ENCODE assay signal across 11 cellular contexts in genomic region chr21:46185717-46186116, GRCh38. TPM values are rescaled to one million over a fixed set of nuclear protein-coding genes. Genes with fewer than 3 reads are reported as not detected.
A peak's percentile ranks its signal among the peaks of the same experiment; 100 is the strongest.
DNase-seq lines count a peak whose midpoint lies in the region; ATAC-seq and TF ChIP-seq lines count a peak whose summit lies in the region.
"Had no signal": no experiment of that assay in that cellular context is flagged by ENCODE, and none has a peak within 500 bp of the region (broad histone marks: within the 10 kb centered on the region; RNA-seq: fewer than 3 reads in every experiment).

No MANE protein-coding gene starts in this region.

- H3K36me3 ChIP-seq in GM23248 (ENCODE audit: low read depth) (peaks cover 4% of the 10 kb centered on the region; the same call in 1 of the 2 replicates), endodermal cell (ENCODE audit: control insufficient read depth, insufficient read depth, low read length) (no peaks in the 10 kb centered on the region), gastrocnemius medialis (no peaks in the 10 kb centered on the region), upper lobe of right lung (peaks cover 7% of the 10 kb centered on the region)

- intact Hi-C loops in gastrocnemius medialis (cut with DNase I; ENCODE audit: low total_unique reads) (loop anchor here (5.0 kb wide), 1 partner anchor 137 kb away; the partner anchor contains the start of genes C21orf58 and PCNT), upper lobe of right lung (cut with DNase I) (no loop called here)

- H3K4me1 ChIP-seq in GM23248 (ENCODE audit: insufficient read depth) (peaks cover 17% of the 10 kb centered on the region), endodermal cell (ENCODE audit: control insufficient read depth, insufficient read depth, low read length) (no peaks in the 10 kb centered on the region), gastrocnemius medialis (peaks cover 31 to 35% of the 10 kb centered on the region in 2 donors), upper lobe of right lung (peaks cover 3% of the 10 kb centered on the region)

- no peak overlapping the region for H3K27ac Mint-ChIP-seq in endodermal cell

- no peaks in the 10 kb centered on the region for H3K79me2 ChIP-seq in GM23248 (ENCODE audit: insufficient read depth)

- no peak overlapping the region for H3K4me3 ChIP-seq in GM23248
- peak overlapping the region; percentile 99 for H3K4me3 ChIP-seq in endodermal cell (ENCODE audit: low read length)
- no peak overlapping the region for H3K4me3 ChIP-seq in gastrocnemius medialis
- no peak overlapping the region for H3K4me3 ChIP-seq in upper lobe of right lung

- DNase-seq in GM23248 (no peak), RPMI7951 (ENCODE audit: low read depth) (peak; percentile 10), endodermal cell (no peak), gastrocnemius medialis (no peak), upper lobe of right lung (no peak)
- DNase-seq: cortex of kidney, foreskin keratinocyte, left colon, NCI-H146 had no signal

- H3K9ac ChIP-seq in GM23248 = peak overlapping the region; percentile 58; the same call in 1 of the 2 replicates
- H3K9ac ChIP-seq in endodermal cell (ENCODE audit: extremely low read depth, low read length, poor library complexity, severe bottlenecking) = no peak overlapping the region

- WGBS in GM23248 (ENCODE audit: low coverage in 1 of 2, low lambda C conversion rate in 2 of 2, missing lambda C conversion rate in 2 of 2), 2 experiments = 79 to 80% methylated on average over 7 of the region's 7 CpGs
- WGBS in endodermal cell (ENCODE audit: insufficient coverage in 1 of 2, insufficient read length in 1 of 2), 2 experiments = 90 to 97% methylated on average over 7 of the region's 7 CpGs

- ATAC-seq in gastrocnemius medialis = no peak
- ATAC-seq in GM19035 (IDR thresholded peaks at IDR 0.05; ENCODE audit: unreplicated experiment) = no peak
- ATAC-seq in upper lobe of right lung = no peak
- ATAC-seq in GM18858 (IDR thresholded peaks at IDR 0.05; ENCODE audit: unreplicated experiment) = no peak

- no peaks in the 10 kb centered on the region for H3K27me3 ChIP-seq in GM23248 (replicated peaks; ENCODE audit: insufficient read depth)
- H3K27me3 ChIP-seq in endodermal cell (ENCODE audit: control insufficient read depth, insufficient read depth, low read length, poor library complexity, severe bottlenecking) = no peaks in the 10 kb centered on the region
- no peaks in the 10 kb centered on the region for H3K27me3 ChIP-seq in gastrocnemius medialis
- H3K27me3 ChIP-seq in upper lobe of right lung = no peaks in the 10 kb centered on the region
- H3K27me3 ChIP-seq: foreskin keratinocyte had no signal

- no peaks in the 10 kb centered on the region for H3K27me3 Mint-ChIP-seq in endodermal cell (ENCODE audit: insufficient read depth)

- H3K27ac ChIP-seq in GM23248 (no peak overlapping the region), endodermal cell (ENCODE audit: low read depth, low read length) (no peak overlapping the region), gastrocnemius medialis (peak overlapping the region in 3 of 4 donors; percentile 84 to 94 (median 87)), upper lobe of right lung (no peak overlapping the region)
- H3K27ac ChIP-seq: foreskin keratinocyte had no signal

- in situ Hi-C loops in GM23248 (cut with MboI) = no loop called here
- in situ Hi-C loops in gastrocnemius medialis (cut with MboI; ENCODE audit: low sequenced_read_pairs in 4 of 4) = no loop called here

- H3K4me1 Mint-ChIP-seq in endodermal cell = peaks cover 9% of the 10 kb centered on the region

- H3K9me3 ChIP-seq in GM23248 (ENCODE audit: low read depth) = no peaks in the 10 kb centered on the region
- H3K9me3 ChIP-seq in endodermal cell (ENCODE audit: control insufficient read depth, low read length) = no peaks in the 10 kb centered on the region
- H3K9me3 ChIP-seq in gastrocnemius medialis = no peaks in the 10 kb centered on the region
- no peaks in the 10 kb centered on the region for H3K9me3 ChIP-seq in upper lobe of right lung

- no peak for TF ChIP-seq CTCF in endodermal cell (conservative IDR thresholded peaks at IDR 0.05)
- no peak for TF ChIP-seq CTCF in gastrocnemius medialis (IDR thresholded peaks at IDR 0.05 in 4 of 5, conservative IDR thresholded peaks at IDR 0.05 in 1 of 5)
- no peak for TF ChIP-seq CTCF in upper lobe of right lung (IDR thresholded peaks at IDR 0.05)

- peak overlapping the region; percentile 88 for H3K4me3 Mint-ChIP-seq in endodermal cell

- H3K9me2 ChIP-seq in GM23248 (ENCODE audit: insufficient read depth) = no peaks in the 10 kb centered on the region

- H3F3A ChIP-seq in GM23248 (ENCODE audit: insufficient read depth) = peaks cover 12% of the 10 kb centered on the region

- no peak overlapping the region for H3K4me2 ChIP-seq in GM23248 (ENCODE audit: unreplicated experiment)

- peaks cover 18% of the 10 kb centered on the region for H3K36me3 Mint-ChIP-seq in endodermal cell (ENCODE audit: low read depth)

- H3K9me3 Mint-ChIP-seq in endodermal cell = no peaks in the 10 kb centered on the region

- peak overlapping the region; percentile 84 for H2AFZ ChIP-seq in GM23248

- no peaks in the 10 kb centered on the region for H4K20me1 ChIP-seq in GM23248 (ENCODE audit: insufficient read depth)

- TF ChIP-seq POLR2A in gastrocnemius medialis (IDR thresholded peaks at IDR 0.05) = no peak

RNA-seq across cellular contexts. Expression of gene SPATC1L, which starts 1.5 kb away (rescaled TPM):
- total RNA-seq in GM23248 (2014; rRNA removed; shearing (Covaris generic)) = 5.2 and 5.3 TPM in 2 replicates
- 15.2 and 15.7 TPM in 2 replicates for polyA plus RNA-seq in GM23248 (2016; fragmentation: Nextera tagmentation; extraction: Ambion mirVana)
- total RNA-seq in RPMI7951 (2014; rRNA removed; shearing (Covaris generic)) = 17.2 and 18.6 TPM in 2 replicates
- total RNA-seq in endodermal cell (10 to 100 TPM; 29.5 to 31.9 TPM), gastrocnemius medialis (10 to 100 TPM in 1 of 4 donors, 1 to 10 TPM in 3; 1.5 to 11.9 (median 3.0) TPM), upper lobe of right lung (4.7 TPM)
- 32.1 TPM for polyA plus RNA-seq in endodermal cell (2013, experiment 1 of 2)
- polyA plus RNA-seq in endodermal cell (2013, experiment 2 of 2) = 33.4 TPM

RNA-seq across cellular contexts. Expression of gene FTCD, which starts 30.3 kb away (rescaled TPM):
- not detected in 2 replicates for total RNA-seq in GM23248 (2014; rRNA removed; shearing (Covaris generic))
- polyA plus RNA-seq in GM23248 (2016; fragmentation: Nextera tagmentation; extraction: Ambion mirVana) = not detected in 2 replicates
- 0.20 and 0.36 TPM in 2 replicates for total RNA-seq in RPMI7951 (2014; rRNA removed; shearing (Covaris generic))
- total RNA-seq in endodermal cell (1 to 10 TPM; 3.5 to 4.6 TPM), gastrocnemius medialis (under 1 TPM in 2 of 4 donors, not detected in 2; 0.33 to 0.95 TPM), upper lobe of right lung (0.46 TPM)
- polyA plus RNA-seq in endodermal cell (2013, experiment 1 of 2) = 3.0 TPM
- polyA plus RNA-seq in endodermal cell (2013, experiment 2 of 2) = 1.0 TPM
- total RNA-seq: foreskin keratinocyte had no signal
- polyA plus RNA-seq: foreskin keratinocyte had no signal

RNA-seq across cellular contexts. Expression of gene LSS, which starts 42.9 kb away (rescaled TPM):
- total RNA-seq in GM23248 (2014; rRNA removed; shearing (Covaris generic)) = 41.1 and 45.7 TPM in 2 replicates
- 26.8 and 28.0 TPM in 2 replicates for polyA plus RNA-seq in GM23248 (2016; fragmentation: Nextera tagmentation; extraction: Ambion mirVana)
- 26.7 and 32.9 TPM in 2 replicates for total RNA-seq in RPMI7951 (2014; rRNA removed; shearing (Covaris generic))
- total RNA-seq in endodermal cell = 10 to 100 TPM; 56.7 to 85.2 TPM
- 101 TPM for polyA plus RNA-seq in endodermal cell (2013, experiment 1 of 2)
- polyA plus RNA-seq in endodermal cell (2013, experiment 2 of 2) = 100 TPM
- 10 to 100 TPM; 26.4 to 47.2 (median 32.7) TPM for total RNA-seq in gastrocnemius medialis
- total RNA-seq in upper lobe of right lung = 108 TPM

Comparison
In these comparisons a context has a peak if more than half of its experiments do, and no peak if none do; other contexts are left out.
1. H3K27ac ChIP-seq: peak in gastrocnemius medialis (3 of 4); none in GM23248 (single experiment), endodermal cell (single experiment) and upper lobe of right lung (single experiment).